ENCODE assay signal across 29 cellular contexts in the genomic region with DNA sequence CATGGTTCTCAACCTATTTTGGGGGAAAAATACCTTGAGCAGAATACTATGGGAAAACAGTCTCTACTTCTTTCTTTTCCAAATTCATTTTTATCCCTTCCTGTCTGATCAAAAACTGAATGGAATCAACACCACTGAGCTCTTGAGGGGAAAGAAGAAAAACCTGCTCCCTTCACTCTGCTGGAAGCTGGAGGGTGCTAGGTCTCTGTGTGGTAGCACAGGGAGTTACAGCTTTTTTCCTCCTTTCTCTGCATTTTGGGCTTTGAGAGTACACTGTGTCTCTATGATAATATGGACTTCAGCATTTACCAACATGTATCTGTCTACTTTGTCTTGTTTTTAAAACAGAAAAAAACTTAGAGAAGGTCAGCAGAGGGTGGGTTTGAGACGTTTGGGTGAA.
"Had no signal": no experiment of that assay in that cellular context is flagged by ENCODE, and none has a peak within 500 bp of the region (broad histone marks: within the 10 kb centered on the region; RNA-seq: fewer than 3 reads in every experiment).

No MANE protein-coding gene starts in this region.

- ATAC-seq: activated naive CD4-positive, alpha-beta T cell treated with anti-CD3 and anti-CD28 coated beads, Interleukin-2, amount 50 U/mL, for 72 hours; activated T-cell treated with anti-CD3 and anti-CD28 coated beads, Interleukin-2, amount 50 U/mL, for 72 hours; esophagus mucosa; heart left ventricle; T-helper 17 cell had no signal

- H3K27me3 ChIP-seq: ascending aorta, breast epithelium, cardiac muscle cell, colonic mucosa, heart left ventricle had no signal

- H3K36me3 Mint-ChIP-seq: activated naive CD4-positive, alpha-beta T cell treated with anti-CD3 and anti-CD28 coated beads, Interleukin-2, amount 10 ng/mL, durations not matched to agents 7 days and 5 days; activated naive CD4-positive, alpha-beta T cell treated with anti-CD3 and anti-CD28 coated beads, Interleukin-2, amount 50 U/mL, for 72 hours; activated naive CD8-positive, alpha-beta T cell treated with anti-CD3 and anti-CD28 coated beads, Interleukin-2, amount 10 ng/mL, durations not matched to agents 7 days and 5 days; brain had no signal

- H3K9me3 ChIP-seq: ascending aorta, breast epithelium, colonic mucosa, heart left ventricle had no signal

- H3K4me1 ChIP-seq: ascending aorta, breast epithelium, colonic mucosa, heart left ventricle had no signal

- DNase-seq: activated CD4-positive, alpha-beta memory T cell treated with anti-CD3 and anti-CD28 coated beads, Interleukin-2, amount 10 ng/mL, durations not matched to agents 7 days and 5 days; activated CD4-positive, alpha-beta T cell treated with anti-CD3 and anti-CD28 coated beads for 1 hour; activated CD4-positive, alpha-beta T cell treated with anti-CD3 and anti-CD28 coated beads for 4 hours; activated CD4-positive, alpha-beta T cell treated with anti-CD3 and anti-CD28 coated beads, Interleukin-2, amount 10 ng/mL, durations not matched to agents 7 days and 5 days; activated CD4-positive, alpha-beta T cell treated with anti-CD3 and anti-CD28 coated beads, Interleukin-2, amount 50 U/mL, for 4 hours; activated CD8-positive, alpha-beta memory T cell treated with anti-CD3 and anti-CD28 coated beads, Interleukin-2, amount 50 U/mL, for 48 hours; activated gamma-delta T cell; activated naive CD4-positive, alpha-beta T cell; activated naive CD4-positive, alpha-beta T cell treated with anti-CD3 and anti-CD28 coated beads, Interleukin-2, amount 10 ng/mL, durations not matched to agents 7 days and 5 days; activated naive CD8-positive, alpha-beta T cell treated with anti-CD3 and anti-CD28 coated beads, Interleukin-2, amount 10 ng/mL, durations not matched to agents 7 days and 5 days; activated T-cell treated with anti-CD3 and anti-CD28 coated beads for 4 hours; activated T-cell treated with anti-CD3 and anti-CD28 coated beads, Interleukin-2, amount 50 U/mL, for 24 hours; activated T-cell treated with anti-CD3 and anti-CD28 coated beads, Interleukin-2, amount 50 U/mL, for 72 hours; central memory CD4-positive, alpha-beta T cell; cerebellar nuclear complex; colonic mucosa; effector CD8-positive, alpha-beta T cell; foreskin fibroblast; glutamatergic neuron; heart left ventricle; T-helper 17 cell; T1000 had no signal

- H3K27me3 Mint-ChIP-seq: activated CD4-positive, alpha-beta memory T cell treated with anti-CD3 and anti-CD28 coated beads, Interleukin-2, amount 10 ng/mL, durations not matched to agents 7 days and 5 days; activated CD4-positive, alpha-beta T cell treated with anti-CD3 and anti-CD28 coated beads, Interleukin-2, amount 10 ng/mL, durations not matched to agents 7 days and 5 days; activated naive CD4-positive, alpha-beta T cell treated with anti-CD3 and anti-CD28 coated beads, Interleukin-2, amount 10 ng/mL, durations not matched to agents 7 days and 5 days; activated naive CD8-positive, alpha-beta T cell treated with anti-CD3 and anti-CD28 coated beads, Interleukin-2, amount 10 ng/mL, durations not matched to agents 7 days and 5 days; activated T-cell treated with anti-CD3 and anti-CD28 coated beads, Interleukin-2, amount 50 U/mL, for 24 hours; brain; T-helper 17 cell had no signal

- H3K4me3 Mint-ChIP-seq: activated CD4-positive, alpha-beta memory T cell treated with anti-CD3 and anti-CD28 coated beads, Interleukin-2, amount 10 ng/mL, durations not matched to agents 7 days and 5 days; activated CD4-positive, alpha-beta T cell treated with anti-CD3 and anti-CD28 coated beads, Interleukin-2, amount 10 ng/mL, durations not matched to agents 7 days and 5 days; activated naive CD4-positive, alpha-beta T cell treated with anti-CD3 and anti-CD28 coated beads, Interleukin-2, amount 10 ng/mL, durations not matched to agents 7 days and 5 days; activated naive CD8-positive, alpha-beta T cell treated with anti-CD3 and anti-CD28 coated beads, Interleukin-2, amount 10 ng/mL, durations not matched to agents 7 days and 5 days; activated T-cell treated with anti-CD3 and anti-CD28 coated beads, Interleukin-2, amount 50 U/mL, for 24 hours; activated T-cell treated with anti-CD3 and anti-CD28 coated beads, Interleukin-2, amount 50 U/mL, for 72 hours; brain; T-helper 17 cell; T-helper 2 cell treated with Interferon-gamma antibody and Interleukin-4, amounts not matched to agents 5 μg/mL and 100 μg/mL, for 36 hours had no signal

- H3K27ac Mint-ChIP-seq: activated CD4-positive, alpha-beta memory T cell treated with anti-CD3 and anti-CD28 coated beads, Interleukin-2, amount 10 ng/mL, durations not matched to agents 7 days and 5 days; activated CD4-positive, alpha-beta T cell treated with anti-CD3 and anti-CD28 coated beads, Interleukin-2, amount 10 ng/mL, durations not matched to agents 7 days and 5 days; activated naive CD4-positive, alpha-beta T cell treated with anti-CD3 and anti-CD28 coated beads, Interleukin-2, amount 10 ng/mL, durations not matched to agents 7 days and 5 days; activated naive CD4-positive, alpha-beta T cell treated with anti-CD3 and anti-CD28 coated beads, Interleukin-2, amount 50 U/mL, for 72 hours; activated naive CD8-positive, alpha-beta T cell treated with anti-CD3 and anti-CD28 coated beads, Interleukin-2, amount 10 ng/mL, durations not matched to agents 7 days and 5 days; activated T-cell treated with anti-CD3 and anti-CD28 coated beads, Interleukin-2, amount 50 U/mL, for 24 hours; activated T-cell treated with anti-CD3 and anti-CD28 coated beads, Interleukin-2, amount 50 U/mL, for 72 hours; brain; T-helper 17 cell; T-helper 2 cell treated with Interferon-gamma antibody and Interleukin-4, amounts not matched to agents 5 μg/mL and 100 μg/mL, for 36 hours had no signal

- H3K27ac ChIP-seq: ascending aorta, breast epithelium, cardiac muscle cell, colonic mucosa, heart left ventricle had no signal

- H3K4me3 ChIP-seq: ascending aorta, breast epithelium, cardiac muscle cell, colonic mucosa, heart left ventricle had no signal

- H3K9me3 Mint-ChIP-seq: brain had no signal

- H3K36me3 ChIP-seq: ascending aorta, breast epithelium, cardiac muscle cell, colonic mucosa, heart left ventricle had no signal

- H3K4me1 Mint-ChIP-seq: activated CD4-positive, alpha-beta memory T cell treated with anti-CD3 and anti-CD28 coated beads, Interleukin-2, amount 10 ng/mL, durations not matched to agents 7 days and 5 days; activated CD4-positive, alpha-beta T cell treated with anti-CD3 and anti-CD28 coated beads, Interleukin-2, amount 10 ng/mL, durations not matched to agents 7 days and 5 days; activated naive CD4-positive, alpha-beta T cell treated with anti-CD3 and anti-CD28 coated beads, Interleukin-2, amount 10 ng/mL, durations not matched to agents 7 days and 5 days; activated naive CD8-positive, alpha-beta T cell treated with anti-CD3 and anti-CD28 coated beads, Interleukin-2, amount 10 ng/mL, durations not matched to agents 7 days and 5 days; brain; T-helper 17 cell had no signal
